Comparison of ENCODE assay signal across 23 cellular contexts in genomic region chr12:119417440-119417839, GRCh38.
"Had no signal": no experiment of that assay in that cellular context is flagged by ENCODE, and none has a peak within 500 bp of the region (broad histone marks: within the 10 kb centered on the region; RNA-seq: fewer than 3 reads in every experiment).

No MANE protein-coding gene starts in this region.

- DNase-seq: activated B cell treated with CpG ODN at 0.5 μM for 24 hours; activated CD4-positive, alpha-beta memory T cell treated with anti-CD3 and anti-CD28 coated beads, Interleukin-2, amount 10 ng/mL, durations not matched to agents 7 days and 5 days; activated CD4-positive, alpha-beta T cell treated with anti-CD3 and anti-CD28 coated beads for 4 hours; activated naive CD4-positive, alpha-beta T cell; activated naive CD8-positive, alpha-beta T cell treated with anti-CD3 and anti-CD28 coated beads for 36 hours; activated T-cell treated with anti-CD3 and anti-CD28 coated beads, Interleukin-2, amount 50 U/mL, for 1 hour; amniotic stem cell; effector CD8-positive, alpha-beta T cell; gastrocnemius medialis; head of caudate nucleus; kidney; left ventricle myocardium inferior; naive B cell; psoas muscle; right cardiac atrium had no signal

- FAIRE-seq: kidney had no signal

- H3K9me3 Mint-ChIP-seq: activated B cell treated with CpG ODN at 0.5 μM for 24 hours; activated CD4-positive, alpha-beta memory T cell treated with anti-CD3 and anti-CD28 coated beads, Interleukin-2, amount 10 ng/mL, durations not matched to agents 7 days and 5 days; activated naive CD8-positive, alpha-beta T cell treated with anti-CD3 and anti-CD28 coated beads for 36 hours; dendritic cell treated with granulocyte-macrophage colony-stimulating factor and Interleukin-4, amounts not matched to agents 40 ng/mL and 50 ng/mL, for 4 days had no signal

- H3K36me3 ChIP-seq: cardiac muscle cell, gastrocnemius medialis, left ventricle myocardium inferior, neural progenitor cell, tibial nerve, vagina had no signal

- H3K9ac ChIP-seq: neural progenitor cell had no signal

- H3K4me1 Mint-ChIP-seq: activated B cell treated with CpG ODN at 0.5 μM for 24 hours; activated CD4-positive, alpha-beta memory T cell treated with anti-CD3 and anti-CD28 coated beads, Interleukin-2, amount 10 ng/mL, durations not matched to agents 7 days and 5 days; activated naive CD8-positive, alpha-beta T cell treated with anti-CD3 and anti-CD28 coated beads for 36 hours; activated T-helper 17 cell treated with anti-CD3 and anti-CD28 coated beads, Interleukin-2, amount 50 U/mL, for 72 hours; naive B cell had no signal

- H3K27me3 ChIP-seq: cardiac muscle cell, gastrocnemius medialis, neural progenitor cell, tibial nerve, vagina had no signal

- H3K4me3 ChIP-seq: cardiac muscle cell, gastrocnemius medialis, left ventricle myocardium inferior, neural progenitor cell, psoas muscle, tibial nerve, vagina had no signal

- H3K27ac Mint-ChIP-seq: activated B cell treated with CpG ODN at 0.5 μM for 24 hours; activated CD4-positive, alpha-beta memory T cell treated with anti-CD3 and anti-CD28 coated beads, Interleukin-2, amount 10 ng/mL, durations not matched to agents 7 days and 5 days; activated naive CD8-positive, alpha-beta T cell treated with anti-CD3 and anti-CD28 coated beads for 36 hours; activated T-helper 17 cell treated with anti-CD3 and anti-CD28 coated beads, Interleukin-2, amount 50 U/mL, for 72 hours; dendritic cell treated with granulocyte-macrophage colony-stimulating factor and Interleukin-4, amounts not matched to agents 40 ng/mL and 50 ng/mL, for 4 days; naive B cell; neural progenitor cell; stimulated activated naive CD8-positive, alpha-beta T cell treated with anti-CD3 and anti-CD28 coated beads, Interleukin-15, Interleukin-2, amounts not matched to agents 100 ng/mL and 50 ng/mL, for 24 hours had no signal

- H3K4me3 Mint-ChIP-seq: activated B cell treated with CpG ODN at 0.5 μM for 24 hours; activated CD4-positive, alpha-beta memory T cell treated with anti-CD3 and anti-CD28 coated beads, Interleukin-2, amount 10 ng/mL, durations not matched to agents 7 days and 5 days; activated naive CD8-positive, alpha-beta T cell treated with anti-CD3 and anti-CD28 coated beads for 36 hours; activated T-helper 17 cell treated with anti-CD3 and anti-CD28 coated beads, Interleukin-2, amount 50 U/mL, for 72 hours; dendritic cell treated with granulocyte-macrophage colony-stimulating factor and Interleukin-4, amounts not matched to agents 40 ng/mL and 50 ng/mL, for 4 days; naive B cell; neural progenitor cell; stimulated activated naive CD8-positive, alpha-beta T cell treated with anti-CD3 and anti-CD28 coated beads, Interleukin-15, Interleukin-2, amounts not matched to agents 100 ng/mL and 50 ng/mL, for 24 hours had no signal

- H3K36me3 Mint-ChIP-seq: activated naive CD8-positive, alpha-beta T cell treated with anti-CD3 and anti-CD28 coated beads for 36 hours; neural progenitor cell had no signal

- H3K4me2 ChIP-seq: neural progenitor cell had no signal

- H3K27ac ChIP-seq: cardiac muscle cell, gastrocnemius medialis, left ventricle myocardium inferior, neural progenitor cell, psoas muscle, tibial nerve, vagina had no signal

- H2AFZ ChIP-seq: neural progenitor cell had no signal

- H3K4me1 ChIP-seq: gastrocnemius medialis, neural progenitor cell, tibial nerve, vagina had no signal

- ATAC-seq: activated T-helper 17 cell treated with anti-CD3 and anti-CD28 coated beads, Interleukin-2, amount 50 U/mL, for 72 hours; esophagus mucosa; gastrocnemius medialis; psoas muscle; right cardiac atrium had no signal

- H3K9me3 ChIP-seq: gastrocnemius medialis, left ventricle myocardium inferior, psoas muscle, tibial nerve, vagina had no signal
